ENCODE assay signal across 3 cellular contexts in the genomic region with DNA sequence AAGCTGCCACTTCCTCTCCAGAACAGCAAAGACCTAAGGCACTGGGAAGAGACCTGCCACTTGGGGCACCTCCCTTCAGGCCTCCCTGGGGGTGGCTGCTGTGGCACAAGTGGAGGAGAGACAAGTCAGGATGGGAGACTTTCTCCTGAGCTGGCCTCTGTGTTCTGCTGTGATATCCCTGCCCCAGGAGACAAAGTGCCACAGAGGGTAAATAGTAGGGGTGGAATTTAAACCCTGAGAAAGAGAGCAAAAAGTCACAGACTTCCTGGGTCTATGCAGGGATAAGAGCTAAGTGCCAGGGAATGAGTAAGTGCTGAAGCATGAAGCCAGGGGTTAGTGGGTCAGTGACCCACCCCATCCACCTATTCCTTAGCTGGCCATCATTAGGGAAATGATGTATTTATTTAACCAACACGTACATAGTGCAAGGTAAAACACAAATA.
TF ChIP-seq lines count a peak whose summit lies in the region.

No MANE protein-coding gene starts in this region.

TF ChIP-seq in IMR-90, 13 proteins besides CTCF, POLR2A, EP300 and RAD21:
- TF ChIP-seq FOS (IDR thresholded peaks at IDR 0.05; ENCODE audit: low read depth, low read length) = 0 out of 2 replicates have a peak, but pooled peaks have one; percentile 29
- no peak for TF ChIP-seq SMC3 (IDR thresholded peaks at IDR 0.05; ENCODE audit: low read depth, low read length)
- no peak for TF ChIP-seq MAFK (IDR thresholded peaks at IDR 0.05; ENCODE audit: low read depth, low read length)
- no peak for TF ChIP-seq RCOR1 (IDR thresholded peaks at IDR 0.05; ENCODE audit: insufficient replicate concordance, low read length)
- TF ChIP-seq CEBPB (IDR thresholded peaks at IDR 0.05; ENCODE audit: low read depth, low read length) = no peak
- 0 out of 2 replicates have a peak, but pooled peaks have one; percentile 17 for TF ChIP-seq MAZ (IDR thresholded peaks at IDR 0.05; ENCODE audit: borderline replicate concordance, low read depth, low read length)
- TF ChIP-seq CHD1 (IDR thresholded peaks at IDR 0.05; ENCODE audit: low read depth, low read length) = no peak
- TF ChIP-seq MXI1 (IDR thresholded peaks at IDR 0.05; ENCODE audit: borderline replicate concordance, low read depth, low read length) = no peak
- no peak for TF ChIP-seq BHLHE40 (IDR thresholded peaks at IDR 0.05; ENCODE audit: low read depth, low read length)
- TF ChIP-seq, protein P1, sequence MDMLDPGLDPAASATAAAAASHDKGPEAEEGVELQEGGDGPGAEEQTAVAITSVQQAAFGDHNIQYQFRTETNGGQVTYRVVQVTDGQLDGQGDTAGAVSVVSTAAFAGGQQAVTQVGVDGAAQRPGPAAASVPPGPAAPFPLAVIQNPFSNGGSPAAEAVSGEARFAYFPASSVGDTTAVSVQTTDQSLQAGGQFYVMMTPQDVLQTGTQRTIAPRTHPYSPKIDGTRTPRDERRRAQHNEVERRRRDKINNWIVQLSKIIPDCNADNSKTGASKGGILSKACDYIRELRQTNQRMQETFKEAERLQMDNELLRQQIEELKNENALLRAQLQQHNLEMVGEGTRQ (IDR thresholded peaks at IDR 0.05; ENCODE audit: low read depth, low read length) = no peak
- TF ChIP-seq, protein P2, sequence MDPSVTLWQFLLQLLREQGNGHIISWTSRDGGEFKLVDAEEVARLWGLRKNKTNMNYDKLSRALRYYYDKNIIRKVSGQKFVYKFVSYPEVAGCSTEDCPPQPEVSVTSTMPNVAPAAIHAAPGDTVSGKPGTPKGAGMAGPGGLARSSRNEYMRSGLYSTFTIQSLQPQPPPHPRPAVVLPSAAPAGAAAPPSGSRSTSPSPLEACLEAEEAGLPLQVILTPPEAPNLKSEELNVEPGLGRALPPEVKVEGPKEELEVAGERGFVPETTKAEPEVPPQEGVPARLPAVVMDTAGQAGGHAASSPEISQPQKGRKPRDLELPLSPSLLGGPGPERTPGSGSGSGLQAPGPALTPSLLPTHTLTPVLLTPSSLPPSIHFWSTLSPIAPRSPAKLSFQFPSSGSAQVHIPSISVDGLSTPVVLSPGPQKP (IDR thresholded peaks at IDR 0.05; ENCODE audit: borderline replicate concordance, low read depth, low read length) = no peak

TF ChIP-seq in GM12878, 131 proteins besides CTCF, POLR2A, EP300 and RAD21:
- peak; percentile 28; the same call in 1 of the 2 replicates for TF ChIP-seq SPI1 (IDR thresholded peaks at IDR 0.05; ENCODE audit: borderline replicate concordance, insufficient read depth, low read depth, low read length)
- no peak for TF ChIP-seq CHD2 (IDR thresholded peaks at IDR 0.05; ENCODE audit: borderline replicate concordance, low read depth, low read length)
- no peak for TF ChIP-seq MEF2B (IDR thresholded peaks at IDR 0.05; ENCODE audit: partially characterized antibody, poor library complexity, severe bottlenecking)

TF ChIP-seq in liver, 16 proteins besides CTCF, POLR2A, EP300 and RAD21:
- TF ChIP-seq RXRA (IDR thresholded peaks at IDR 0.05) (peak; percentile 6 to 75), HNF4A (conservative IDR thresholded peaks at IDR 0.05) (peak; percentile 73 to 93), JUND (IDR thresholded peaks at IDR 0.05) (peak in 1 of 2 donors; percentile 61)
- TF ChIP-seq, protein P3, sequence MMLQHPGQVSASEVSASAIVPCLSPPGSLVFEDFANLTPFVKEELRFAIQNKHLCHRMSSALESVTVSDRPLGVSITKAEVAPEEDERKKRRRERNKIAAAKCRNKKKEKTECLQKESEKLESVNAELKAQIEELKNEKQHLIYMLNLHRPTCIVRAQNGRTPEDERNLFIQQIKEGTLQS (IDR thresholded peaks at IDR 0.05) = no peak
